15 cellular contexts compared by ENCODE assay signal in the genomic region with DNA sequence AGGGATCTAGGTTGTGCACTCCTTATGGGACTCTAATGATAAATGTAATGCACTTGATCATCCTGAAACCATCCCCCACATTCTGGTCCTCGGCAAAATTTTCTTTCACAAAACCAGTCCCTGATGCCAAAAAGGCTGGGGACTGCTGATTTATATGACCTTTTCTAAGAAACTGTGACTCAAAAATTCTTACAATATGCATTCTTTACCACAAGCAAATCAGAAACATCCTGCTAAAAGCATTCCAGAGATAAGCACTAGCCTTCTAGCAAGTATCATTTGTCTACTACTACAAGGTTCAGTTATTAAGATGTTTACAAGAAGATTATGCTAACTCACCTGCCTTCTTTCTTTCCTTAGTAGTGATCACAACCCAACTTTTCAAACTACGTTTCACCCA.
"Had no signal": no experiment of that assay in that cellular context is flagged by ENCODE, and none has a peak within 500 bp of the region (broad histone marks: within the 10 kb centered on the region; RNA-seq: fewer than 3 reads in every experiment).

No MANE protein-coding gene starts in this region.

- H3K4me2 ChIP-seq: neural progenitor cell had no signal

- H3K27ac ChIP-seq: body of pancreas, gastroesophageal sphincter, heart left ventricle, neural progenitor cell, psoas muscle, testis had no signal

- DNase-seq: activated CD4-positive, alpha-beta T cell treated with anti-CD3 and anti-CD28 coated beads, Interleukin-2, amount 50 U/mL, for 4 hours; activated gamma-delta T cell treated with Interleukin-2 at 50 U/mL for 16 hours; activated T-cell treated with anti-CD3 and anti-CD28 coated beads, Interleukin-2, amount 50 U/mL, for 72 hours; amygdala; body of pancreas; heart left ventricle; kidney glomerular epithelial cell; left ventricle myocardium superior; naive thymus-derived CD4-positive, alpha-beta T cell; psoas muscle; stimulated activated CD4-positive, alpha-beta T cell treated with anti-CD3 and anti-CD28 coated beads, Interleukin-4, amount 100 ng/mL, for 1 hour; T-helper 2 cell; testis had no signal

- H3K4me1 ChIP-seq: body of pancreas, gastroesophageal sphincter, heart left ventricle, psoas muscle, testis had no signal

- H3K4me3 ChIP-seq: body of pancreas, gastroesophageal sphincter, heart left ventricle, neural progenitor cell, psoas muscle, testis had no signal

- H3K9me3 ChIP-seq: body of pancreas, gastroesophageal sphincter, psoas muscle, testis had no signal

- H2AFZ ChIP-seq: neural progenitor cell had no signal

- H3K36me3 ChIP-seq: gastroesophageal sphincter, heart left ventricle, neural progenitor cell had no signal

- H3K27me3 ChIP-seq: body of pancreas, gastroesophageal sphincter, heart left ventricle, neural progenitor cell, testis had no signal

- H3K9ac ChIP-seq: neural progenitor cell had no signal
